Comparison of ENCODE assay signal across 16 cellular contexts in the genomic region with DNA sequence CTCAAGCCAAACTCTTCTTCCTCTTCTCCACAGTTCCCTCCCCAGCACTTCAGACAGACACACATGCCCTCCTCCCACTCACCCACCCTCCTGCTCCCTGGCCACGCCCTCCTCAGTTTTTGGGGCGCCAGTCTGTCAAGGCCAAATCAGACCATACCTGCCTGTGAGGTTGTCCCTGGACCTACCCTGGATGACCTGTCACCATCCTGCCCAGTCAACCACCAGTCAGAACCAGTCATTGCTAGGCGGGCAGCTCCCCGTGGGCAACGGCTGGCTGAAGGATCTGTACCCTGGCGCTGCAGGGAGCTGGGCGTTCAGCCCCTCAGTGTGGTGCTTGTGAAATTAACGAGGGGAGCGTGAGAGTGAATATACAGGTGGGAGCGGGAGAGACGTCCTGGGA. TPM values are rescaled to one million over a fixed set of nuclear protein-coding genes. Genes with fewer than 3 reads are reported as not detected.
DNase-seq lines count a peak whose midpoint lies in the region; ATAC-seq and TF ChIP-seq lines count a peak whose summit lies in the region.
"Had no signal": no experiment of that assay in that cellular context is flagged by ENCODE, and none has a peak within 500 bp of the region (broad histone marks: within the 10 kb centered on the region; RNA-seq: fewer than 3 reads in every experiment).

No MANE protein-coding gene starts in this region.

- peaks cover 16% of the 10 kb centered on the region for H3K4me1 ChIP-seq in PC-3 (ENCODE audit: insufficient read depth, low read length)
- H3K4me1 ChIP-seq in hepatocyte (ENCODE audit: insufficient read depth): peaks cover 11% of the 10 kb centered on the region
- peaks cover 9 to 20% of the 10 kb centered on the region in 2 donors for H3K4me1 ChIP-seq in neuronal stem cell (ENCODE audit: control insufficient read depth in 2 of 2, insufficient read depth in 1 of 2, low read depth in 1 of 2, low read length in 2 of 2)
- H3K4me1 ChIP-seq in naive thymus-derived CD4-positive, alpha-beta T cell (ENCODE audit: control insufficient read depth in 2 of 2, insufficient read depth in 2 of 2, low read length in 2 of 2): no peaks in the 10 kb centered on the region
- H3K4me1 ChIP-seq: tibial nerve had no signal

- H2BK15ac ChIP-seq in neuronal stem cell (ENCODE audit: low read length): no peak overlapping the region

- H3K9me3 ChIP-seq in PC-3 (ENCODE audit: low read length): no peaks in the 10 kb centered on the region
- H3K9me3 ChIP-seq in hepatocyte (ENCODE audit: low read depth): no peaks in the 10 kb centered on the region
- no peaks in the 10 kb centered on the region for H3K9me3 ChIP-seq in neuronal stem cell (replicated peaks in 1 of 2; ENCODE audit: control insufficient read depth in 2 of 2, insufficient read depth in 1 of 2, low read depth in 1 of 2, low read length in 2 of 2)
- no peaks in the 10 kb centered on the region for H3K9me3 ChIP-seq in naive thymus-derived CD4-positive, alpha-beta T cell (ENCODE audit: control insufficient read depth in 2 of 3, low read length in 3 of 3)
- H3K9me3 ChIP-seq: tibial nerve had no signal

- H3K14ac ChIP-seq in neuronal stem cell (ENCODE audit: low read length): no peak overlapping the region

- H3K4me3 ChIP-seq in PC-3 (ENCODE audit: low read length) (peak overlapping the region; percentile 61), hepatocyte (peak overlapping the region; percentile 35), neuronal stem cell (ENCODE audit: low read length in 2 of 2) (peak overlapping the region in 1 of 2 donors; percentile 32)
- H3K4me3 ChIP-seq in naive thymus-derived CD4-positive, alpha-beta T cell (ENCODE audit: low read length): no peak overlapping the region

- H3K4me3 Mint-ChIP-seq in naive thymus-derived CD4-positive, alpha-beta T cell: no peak overlapping the region
- H3K4me3 Mint-ChIP-seq: activated CD4-positive, alpha-beta T cell treated with anti-CD3 and anti-CD28 coated beads, Interleukin-2, amount 10 ng/mL, durations not matched to agents 7 days and 5 days had no signal

- H3K27me3 ChIP-seq in PC-3 (ENCODE audit: low read length) (no peaks in the 10 kb centered on the region), hepatocyte (no peaks in the 10 kb centered on the region), neuronal stem cell (ENCODE audit: control insufficient read depth in 3 of 3, insufficient read depth in 3 of 3, low read depth in 1 of 3, low read length in 3 of 3) (peaks cover 0 to 29% (median 5%) of the 10 kb centered on the region in 3 experiments)
- H3K27me3 ChIP-seq in naive thymus-derived CD4-positive, alpha-beta T cell (ENCODE audit: control insufficient read depth in 2 of 2, insufficient read depth in 2 of 2, low read length in 2 of 2): no peaks in the 10 kb centered on the region
- H3K27me3 ChIP-seq: tibial nerve had no signal

- BruUV-seq in PC-3 (replicated peaks; lab: Mats Ljungman, UMichigan): no TSS peak

- 66% methylated on average over 11 of the region's 11 CpGs for WGBS in hepatocyte (ENCODE audit: low lambda C conversion rate, missing lambda C conversion rate)
- no CpG with 5 or more reads among the region's 11 CpGs for WGBS in neuronal stem cell (ENCODE audit: extremely low coverage in 2 of 2, insufficient read length in 2 of 2, insufficient replicate concordance in 1 of 2), 2 donors

- H4K8ac ChIP-seq in neuronal stem cell (ENCODE audit: low read depth, low read length): no peak overlapping the region

- intact Hi-C loops in PC-3 (cut with micrococcal nuclease): loop anchor here (5.0 kb wide), 1 partner anchor 63 kb away; no protein-coding TSS in a partner anchor
- intact Hi-C loops in naive thymus-derived CD4-positive, alpha-beta T cell (cut with micrococcal nuclease): no loop called here

- POLR2A ChIA-PET in PC-3 (lab: Charles Lee; ENCODE audit: unreplicated experiment): no interaction called here
- POLR2A ChIA-PET in naive thymus-derived CD4-positive, alpha-beta T cell (lab: Charles Lee): no interaction called here

- CTCF ChIA-PET in PC-3 (lab: Charles Lee): no interaction called here
- CTCF ChIA-PET in naive thymus-derived CD4-positive, alpha-beta T cell (lab: Charles Lee): no interaction called here

- H3K36me3 Mint-ChIP-seq in naive thymus-derived CD4-positive, alpha-beta T cell: peaks cover 0 to 4% (median 0%) of the 10 kb centered on the region in 5 donors

- no peak overlapping the region for H3K4ac ChIP-seq in neuronal stem cell (ENCODE audit: low read length)

- H3K27me3 Mint-ChIP-seq in naive thymus-derived CD4-positive, alpha-beta T cell: peaks cover 0 to 16% (median 4%) of the 10 kb centered on the region in 5 donors

- H2AK5ac ChIP-seq in neuronal stem cell (ENCODE audit: low read depth, low read length): peak overlapping the region; percentile 24

- H3K27ac ChIP-seq in C4-2B: peak overlapping the region; percentile 66
- H3K27ac ChIP-seq in PC-3 (ENCODE audit: low read length): no peak overlapping the region
- peak overlapping the region; percentile 95 for H3K27ac ChIP-seq in hepatocyte
- H3K27ac ChIP-seq in neuronal stem cell (replicated peaks; ENCODE audit: low read length): no peak overlapping the region
- H3K27ac ChIP-seq in naive thymus-derived CD4-positive, alpha-beta T cell (ENCODE audit: low read depth, low read length): no peak overlapping the region

- H4K91ac ChIP-seq in neuronal stem cell (ENCODE audit: low read depth, low read length, poor library complexity): no peak overlapping the region

- no peaks in the 10 kb centered on the region for H3K36me3 ChIP-seq in PC-3 (ENCODE audit: low read depth, low read length)
- no peaks in the 10 kb centered on the region for H3K36me3 ChIP-seq in hepatocyte (replicated peaks; ENCODE audit: insufficient read depth, low read depth)
- no peaks in the 10 kb centered on the region for H3K36me3 ChIP-seq in neuronal stem cell (replicated peaks in 1 of 2; ENCODE audit: control insufficient read depth in 2 of 2, insufficient read depth in 2 of 2, low read length in 2 of 2)
- H3K36me3 ChIP-seq in naive thymus-derived CD4-positive, alpha-beta T cell (ENCODE audit: control insufficient read depth in 2 of 3, insufficient read depth in 3 of 3, low read length in 3 of 3): no peaks in the 10 kb centered on the region
- H3K36me3 ChIP-seq: tibial nerve had no signal

- peak overlapping the region; percentile 27 for H3K23ac ChIP-seq in neuronal stem cell (ENCODE audit: low read depth, low read length, poor library complexity)

- H3F3A ChIP-seq in PC-3 (ENCODE audit: low read length, unreplicated experiment): no peaks in the 10 kb centered on the region

- no peaks in the 10 kb centered on the region for H3K9me2 ChIP-seq in PC-3 (replicated peaks; ENCODE audit: low read length)
- no peaks in the 10 kb centered on the region for H3K9me2 ChIP-seq in hepatocyte (replicated peaks; ENCODE audit: insufficient read depth)

- H3K18ac ChIP-seq in neuronal stem cell (ENCODE audit: low read length): peak overlapping the region; percentile 38

- peak overlapping the region; percentile 44 for H2BK5ac ChIP-seq in neuronal stem cell (ENCODE audit: low read length)

- no peaks in the 10 kb centered on the region for H3K9me3 Mint-ChIP-seq in naive thymus-derived CD4-positive, alpha-beta T cell
- H3K9me3 Mint-ChIP-seq: activated CD4-positive, alpha-beta T cell treated with anti-CD3 and anti-CD28 coated beads, Interleukin-2, amount 10 ng/mL, durations not matched to agents 7 days and 5 days had no signal

- peak overlapping the region; percentile 24 for H2BK12ac ChIP-seq in neuronal stem cell (ENCODE audit: low read length)

- no peak overlapping the region for H3K27ac Mint-ChIP-seq in naive thymus-derived CD4-positive, alpha-beta T cell
- H3K27ac Mint-ChIP-seq: activated CD4-positive, alpha-beta T cell treated with anti-CD3 and anti-CD28 coated beads, Interleukin-2, amount 10 ng/mL, durations not matched to agents 7 days and 5 days had no signal

- H3K4me2 ChIP-seq in PC-3 (ENCODE audit: low read length) (peak overlapping the region; percentile 83), hepatocyte (peak overlapping the region; percentile 85), neuronal stem cell (ENCODE audit: insufficient read depth, low read length, poor library complexity, severe bottlenecking) (no peak overlapping the region)

- no peak overlapping the region for H2BK120ac ChIP-seq in neuronal stem cell (ENCODE audit: low read depth, low read length)

- H4K20me1 ChIP-seq in PC-3 (ENCODE audit: low read length) (no peaks in the 10 kb centered on the region), hepatocyte (ENCODE audit: insufficient read depth, poor library complexity, severe bottlenecking) (no peaks in the 10 kb centered on the region)

- DNase-seq in PC-3 (no peak), hepatocyte (ENCODE audit: low spot score) (no peak), neuronal stem cell (ENCODE audit: low spot score) (no peak), DMS 273 treated with DMSO at 0.1 percent for 48 hours (lab: John Stamatoyannopoulos, UW) (no peak)
- DNase-seq in activated effector memory CD4-positive, alpha-beta T cell treated with anti-CD3 and anti-CD28 coated beads, Interleukin-2, amount 50 U/mL, for 16 hours: no peak
- no peak for DNase-seq in naive thymus-derived CD4-positive, alpha-beta T cell
- DNase-seq in NK-92 treated with Interleukin-12 subunit alpha and Interleukin-12 subunit beta, amount 100 ng/mL, for 24 hours (lab: John Stamatoyannopoulos, UW): no peak
- DNase-seq: activated CD4-positive, alpha-beta T cell treated with anti-CD3 and anti-CD28 coated beads, Interleukin-2, amount 10 ng/mL, durations not matched to agents 7 days and 5 days; activated T-cell treated with anti-CD3 and anti-CD28 coated beads, Interleukin-2, amount 50 U/mL, for 48 hours; left ventricle myocardium superior; T-helper 2 cell had no signal

- ATAC-seq in PC-3: peak; percentile 16; the same call in 1 of the 2 replicates
- ATAC-seq in naive thymus-derived CD4-positive, alpha-beta T cell: no peak
- ATAC-seq: left ventricle myocardium superior, Panc1 had no signal

- H3K9ac ChIP-seq in PC-3 (ENCODE audit: low read length) (no peak overlapping the region), neuronal stem cell (ENCODE audit: low read depth, low read length, poor library complexity) (peak overlapping the region; percentile 7)

- H3K4me1 Mint-ChIP-seq in naive thymus-derived CD4-positive, alpha-beta T cell: peaks cover 0 to 2% (median 0%) of the 10 kb centered on the region in 7 donors
- H3K4me1 Mint-ChIP-seq: activated CD4-positive, alpha-beta T cell treated with anti-CD3 and anti-CD28 coated beads, Interleukin-2, amount 10 ng/mL, durations not matched to agents 7 days and 5 days had no signal

- H2AFZ ChIP-seq in PC-3 (ENCODE audit: low read length): peak overlapping the region; percentile 61
- H2AFZ ChIP-seq in hepatocyte: no peak overlapping the region
- H2AFZ ChIP-seq in neuronal stem cell (ENCODE audit: low read length): no peak overlapping the region

- no peaks in the 10 kb centered on the region for H3K79me1 ChIP-seq in neuronal stem cell (ENCODE audit: low read depth, low read length)

- TF ChIP-seq CTCF in C4-2B (conservative IDR thresholded peaks at IDR 0.05) (no peak), PC-3 (conservative IDR thresholded peaks at IDR 0.05; ENCODE audit: low read depth, low read length) (no peak), hepatocyte (IDR thresholded peaks at IDR 0.05; ENCODE audit: poor library complexity) (no peak)

- H3K79me2 ChIP-seq in PC-3 (ENCODE audit: low read length) (peaks cover 12% of the 10 kb centered on the region; the same call in 1 of the 2 replicates), hepatocyte (peaks cover 24% of the 10 kb centered on the region)

RNA-seq across cellular contexts. Expression of a gene that starts 0.7 kb away (rescaled TPM):
- total RNA-seq in PC-3 (2014; rRNA removed): 10.4 and 17.8 TPM in 2 replicates
- total RNA-seq in hepatocyte: 32.3 and 43.9 TPM in 2 replicates
- polyA plus RNA-seq in hepatocyte: 30.5 and 47.4 TPM in 2 replicates
- polyA plus RNA-seq in neuronal stem cell (2013, experiment 1 of 2): 0.03 TPM
- 0.10 TPM for polyA plus RNA-seq in neuronal stem cell (2013, experiment 2 of 2)
- not detected for total RNA-seq in naive thymus-derived CD4-positive, alpha-beta T cell
- polyA plus RNA-seq in naive thymus-derived CD4-positive, alpha-beta T cell: not detected
- total RNA-seq: activated CD4-positive, alpha-beta T cell treated with anti-CD3 and anti-CD28 coated beads, Interleukin-2, amount 10 ng/mL, durations not matched to agents 7 days and 5 days; glomerular endothelial cell; left ventricle myocardium superior; omental fat pad; tibial nerve had no signal

RNA-seq across cellular contexts. Expression of a gene that starts 14.9 kb away (rescaled TPM):
- total RNA-seq in PC-3 (2014; rRNA removed) (8.6 and 9.8 TPM in 2 replicates), hepatocyte (28.7 and 29.8 TPM in 2 replicates)
- 43.1 and 50.3 TPM in 2 replicates for polyA plus RNA-seq in hepatocyte
- polyA plus RNA-seq in neuronal stem cell (2013, experiment 1 of 2): 0.25 TPM
- 0.21 TPM for polyA plus RNA-seq in neuronal stem cell (2013, experiment 2 of 2)
- under 1 TPM in 1 of 5 experiments, not detected in 4; 0.21 TPM for total RNA-seq in naive thymus-derived CD4-positive, alpha-beta T cell
- polyA plus RNA-seq in naive thymus-derived CD4-positive, alpha-beta T cell: under 1 TPM in 1 of 2 donors, not detected in 1; 0.50 TPM
- total RNA-seq: activated CD4-positive, alpha-beta T cell treated with anti-CD3 and anti-CD28 coated beads, Interleukin-2, amount 10 ng/mL, durations not matched to agents 7 days and 5 days; glomerular endothelial cell; left ventricle myocardium superior had no signal

RNA-seq across cellular contexts. Expression of a gene that starts 16.1 kb away (rescaled TPM):
- 1.5 and 1.8 TPM in 2 replicates for total RNA-seq in PC-3 (2014; rRNA removed)
- 1.2 and 1.8 TPM in 2 replicates for total RNA-seq in hepatocyte
- polyA plus RNA-seq in hepatocyte: 0.33 and 1.8 TPM in 2 replicates
- polyA plus RNA-seq in neuronal stem cell (2013, experiment 1 of 2): 0.10 TPM
- polyA plus RNA-seq in neuronal stem cell (2013, experiment 2 of 2): 0.14 TPM
- 1 to 10 TPM in 1 of 5 experiments, under 1 TPM in 1, not detected in 3; 0.19 to 1.9 TPM for total RNA-seq in naive thymus-derived CD4-positive, alpha-beta T cell
- not detected for polyA plus RNA-seq in naive thymus-derived CD4-positive, alpha-beta T cell
- total RNA-seq: activated CD4-positive, alpha-beta T cell treated with anti-CD3 and anti-CD28 coated beads, Interleukin-2, amount 10 ng/mL, durations not matched to agents 7 days and 5 days had no signal

RNA-seq across cellular contexts. Expression of a gene that starts 52.9 kb away (rescaled TPM):
- total RNA-seq in PC-3 (2014; rRNA removed): 0.35 TPM in 1 of 2 replicates, not detected in the other
- not detected in 2 replicates for total RNA-seq in hepatocyte
- 0.16 and 0.54 TPM in 2 replicates for polyA plus RNA-seq in hepatocyte
- not detected for polyA plus RNA-seq in neuronal stem cell (2013, experiment 1 of 2)
- not detected for polyA plus RNA-seq in neuronal stem cell (2013, experiment 2 of 2)
- under 1 TPM in 2 of 5 experiments, not detected in 3; 0.21 to 0.98 TPM for total RNA-seq in naive thymus-derived CD4-positive, alpha-beta T cell
- polyA plus RNA-seq in naive thymus-derived CD4-positive, alpha-beta T cell: not detected
- total RNA-seq: activated CD4-positive, alpha-beta T cell treated with anti-CD3 and anti-CD28 coated beads, Interleukin-2, amount 10 ng/mL, durations not matched to agents 7 days and 5 days; glomerular endothelial cell had no signal

Comparison
In these comparisons a context has a peak if more than half of its experiments do, and no peak if none do; other contexts are left out.
1. H3K27ac ChIP-seq: peak in C4-2B (single experiment) and hepatocyte (single experiment); none in PC-3 (single experiment), neuronal stem cell (single experiment) and naive thymus-derived CD4-positive, alpha-beta T cell (single experiment).
2. RNA of a gene that starts 0.7 kb away (total RNA-seq): 32.3 to 43.9 TPM in hepatocyte and 10.4 to 17.8 TPM in PC-3; not detected in naive thymus-derived CD4-positive, alpha-beta T cell; every median in the first group is over 10 times any median in the second.